In genomic region chr1:183483224-183483623, GRCh38 we compare ENCODE assay signal across 15 cellular contexts. TPM values are rescaled to one million over a fixed set of nuclear protein-coding genes. Genes with fewer than 3 reads are reported as not detected.
A peak's percentile ranks its signal among the peaks of the same experiment; 100 is the strongest.
DNase-seq lines count a peak whose midpoint lies in the region; ATAC-seq and TF ChIP-seq lines count a peak whose summit lies in the region.
"Had no signal": no experiment of that assay in that cellular context is flagged by ENCODE, and none has a peak within 500 bp of the region (broad histone marks: within the 10 kb centered on the region; RNA-seq: fewer than 3 reads in every experiment).

No MANE protein-coding gene starts in this region.

- H3K9me3 Mint-ChIP-seq in endodermal cell = no peaks in the 10 kb centered on the region
- H3K9me3 Mint-ChIP-seq: CD8-positive, alpha-beta memory T cell had no signal

- WGBS in SK-N-SH (ENCODE audit: low lambda C conversion rate) = 89% methylated on average over 1 of the region's 1 CpG
- 100% methylated on average over 1 of the region's 1 CpG; no CpG with 5 or more reads in 1 of the 2 experiments for WGBS in endodermal cell (ENCODE audit: insufficient coverage in 1 of 2, insufficient read length in 1 of 2), 2 experiments

- H3K4me2 ChIP-seq in SK-N-SH = no peak overlapping the region
- H3K4me2 ChIP-seq: BLaER1 had no signal

- CTCF ChIA-PET in SK-N-SH (lab: Yijun Ruan, JAX) = no interaction called here

- H3K9me3 ChIP-seq in SK-N-SH = no peaks in the 10 kb centered on the region
- H3K9me3 ChIP-seq in endodermal cell (ENCODE audit: control insufficient read depth, low read length) = no peaks in the 10 kb centered on the region
- H3K9me3 ChIP-seq in SJCRH30 (replicated peaks) = no peaks in the 10 kb centered on the region
- H3K9me3 ChIP-seq: BLaER1, Caco-2 had no signal

- POLR2A ChIA-PET in SK-N-SH (lab: Yijun Ruan, JAX) = no interaction called here

- no peak overlapping the region for H3K9ac ChIP-seq in SK-N-SH
- H3K9ac ChIP-seq in endodermal cell (ENCODE audit: extremely low read depth, low read length, poor library complexity, severe bottlenecking) = no peak overlapping the region
- H3K9ac ChIP-seq: BLaER1 had no signal

- H3K4me1 ChIP-seq in SK-N-SH (ENCODE audit: control insufficient read depth in 1 of 2, insufficient read depth in 2 of 2, low read depth in 1 of 2, low read length in 1 of 2) (peaks cover 0 to 3% of the 10 kb centered on the region in 2 experiments; a peak in 2 of 4 replicates), endodermal cell (ENCODE audit: control insufficient read depth, insufficient read depth, low read length) (peaks cover 27% of the 10 kb centered on the region), SJCRH30 (peaks cover 6% of the 10 kb centered on the region)

- H3K4me3 Mint-ChIP-seq in endodermal cell = no peak overlapping the region
- H3K4me3 Mint-ChIP-seq: CD8-positive, alpha-beta memory T cell had no signal

- peaks cover 99% of the 10 kb centered on the region for H3K79me2 ChIP-seq in SK-N-SH (ENCODE audit: insufficient read depth)

- H4K20me1 ChIP-seq in SK-N-SH (ENCODE audit: insufficient read depth) = peaks cover 94% of the 10 kb centered on the region

- no peak overlapping the region for H2AFZ ChIP-seq in SK-N-SH (ENCODE audit: low read depth)

- H3K4me3 ChIP-seq in SK-N-SH (ENCODE audit: low read depth in 2 of 2, low read length in 1 of 2) = no peak overlapping the region
- H3K4me3 ChIP-seq in endodermal cell (ENCODE audit: low read length) = peak overlapping the region; percentile 54
- H3K4me3 ChIP-seq in SJCRH30 = no peak overlapping the region
- H3K4me3 ChIP-seq: BLaER1 had no signal

- ATAC-seq in SK-N-SH treated with all-trans-retinoic acid at 6 μM for 48 hours = no peak

- DNase-seq in SK-N-SH (no peak), NCI-H82 treated with DMSO at 0.1 percent for 48 hours (lab: John Stamatoyannopoulos, UW; ENCODE audit: unreplicated experiment) (peak; percentile 27), endodermal cell (no peak), SJCRH30 (no peak), HCEC 1CT (no peak), SKM-1 (lab: John Stamatoyannopoulos, UW; ENCODE audit: unreplicated experiment) (no peak)
- DNase-seq: 8988T; AML-193; Caco-2; CD8-positive, alpha-beta memory T cell; DMS53; GF-D8; IMR-90 had no signal

- peaks cover 60% of the 10 kb centered on the region for H3K4me1 Mint-ChIP-seq in endodermal cell

- H3K27me3 ChIP-seq in SK-N-SH (ENCODE audit: insufficient read depth) (no peaks in the 10 kb centered on the region), endodermal cell (ENCODE audit: control insufficient read depth, insufficient read depth, low read length, poor library complexity, severe bottlenecking) (no peaks in the 10 kb centered on the region), SJCRH30 (no peaks in the 10 kb centered on the region)
- H3K27me3 ChIP-seq: BLaER1 had no signal

- TF ChIP-seq RAD21 in SK-N-SH (IDR thresholded peaks at IDR 0.05; ENCODE audit: low read length) = no peak

- no peaks in the 10 kb centered on the region for H3K9me2 ChIP-seq in SK-N-SH

- H3K36me3 ChIP-seq in SK-N-SH (replicated peaks in 1 of 2; ENCODE audit: control insufficient read depth in 1 of 2, insufficient read depth in 2 of 2, low read length in 1 of 2) (peaks cover 4 to 9% of the 10 kb centered on the region in 2 experiments), endodermal cell (ENCODE audit: control insufficient read depth, insufficient read depth, low read length) (peaks cover 12% of the 10 kb centered on the region), SJCRH30 (0 out of 2 replicates have a peak, but pooled peaks cover 2% of the 10 kb centered on the region)

- no peak for TF ChIP-seq EP300 in SK-N-SH (IDR thresholded peaks at IDR 0.05; ENCODE audit: borderline replicate concordance in 1 of 2, low read depth in 1 of 2, low read length in 1 of 2)

- H3K27me3 Mint-ChIP-seq in endodermal cell (ENCODE audit: insufficient read depth) = no peaks in the 10 kb centered on the region
- H3K27me3 Mint-ChIP-seq: CD8-positive, alpha-beta memory T cell had no signal

- no peak overlapping the region for H3K27ac Mint-ChIP-seq in endodermal cell

- TF ChIP-seq CTCF in SK-N-SH (IDR thresholded peaks at IDR 0.05) = no peak
- no peak for TF ChIP-seq CTCF in endodermal cell (conservative IDR thresholded peaks at IDR 0.05)

- H3K27ac ChIP-seq in SK-N-SH (ENCODE audit: low read depth in 2 of 2, low read length in 1 of 2) = no peak overlapping the region; a peak in 1 of 4 replicates
- no peak overlapping the region for H3K27ac ChIP-seq in endodermal cell (ENCODE audit: low read depth, low read length)
- H3K27ac ChIP-seq in SJCRH30 = no peak overlapping the region
- H3K27ac ChIP-seq: BLaER1 had no signal

- peaks cover 18% of the 10 kb centered on the region for H3F3A ChIP-seq in SK-N-SH (replicated peaks; ENCODE audit: insufficient read depth)

- H3K36me3 Mint-ChIP-seq in endodermal cell (ENCODE audit: low read depth) = peaks cover 12% of the 10 kb centered on the region

TF ChIP-seq in SK-N-SH treated with all-trans-retinoic acid at 6 μM for 48 hours, 23 proteins besides CTCF, POLR2A, EP300 and RAD21:
- TF ChIP-seq ZFP3 (CRISPR knock-in tag; IDR thresholded peaks at IDR 0.05) = no peak
- 0 out of 2 replicates have a peak, but pooled peaks have one; percentile 42 for TF ChIP-seq POU6F1 (CRISPR knock-in tag; IDR thresholded peaks at IDR 0.05; ENCODE audit: borderline replicate concordance, low read depth)
- no peak for TF ChIP-seq RARB (CRISPR knock-in tag; IDR thresholded peaks at IDR 0.05)
- TF ChIP-seq ZC3H10 (CRISPR knock-in tag; IDR thresholded peaks at IDR 0.05) = peak; percentile 74; the same call in 1 of the 2 replicates

TF ChIP-seq in SK-N-SH, 30 proteins besides CTCF, POLR2A, EP300 and RAD21:
- TF ChIP-seq PBX3 (IDR thresholded peaks at IDR 0.05) (no peak), IRF3 (IDR thresholded peaks at IDR 0.05; ENCODE audit: low read depth, low read length) (no peak)

RNA-seq across cellular contexts. Expression of gene SMG7, which starts 10.9 kb away (rescaled TPM):
- 19.8 and 26.0 TPM in 2 replicates for polyA plus RNA-seq in SK-N-SH (2012; rRNA removed)
- polyA plus RNA-seq in SK-N-SH (2012; cell fraction: cytosol; rRNA removed) = 18.2 and 21.8 TPM in 2 replicates
- polyA plus RNA-seq in SK-N-SH (2012; cell fraction: nucleus; rRNA removed) = 18.5 and 30.6 TPM in 2 replicates
- 10 to 100 TPM; 60.5 to 75.9 TPM for total RNA-seq in endodermal cell
- polyA plus RNA-seq in endodermal cell (2013, experiment 1 of 2) = 55.6 TPM
- polyA plus RNA-seq in endodermal cell (2013, experiment 2 of 2) = 51.5 TPM
- 18.5 and 19.1 TPM in 2 replicates for total RNA-seq in SJCRH30 (2014; rRNA removed; shearing (Covaris generic))
